In genomic region chr9:94952553-94953373, GRCh38 we compare ENCODE assay signal across 8 cellular contexts.
DNase-seq lines count a peak whose midpoint lies in the region; ATAC-seq and TF ChIP-seq lines count a peak whose summit lies in the region.

No MANE protein-coding gene starts in this region.

- H3K27me3 Mint-ChIP-seq in T-cell (no peaks in the 10 kb centered on the region), CD14-positive monocyte (ENCODE audit: low read depth in 3 of 3) (no peaks in the 10 kb centered on the region)

- H3K36me3 Mint-ChIP-seq in T-cell (peaks cover 32% of the 10 kb centered on the region), CD14-positive monocyte (peaks cover 9 to 13% of the 10 kb centered on the region in 2 donors)

- H3K4me3 ChIP-seq in DND-41 (ENCODE audit: low read depth in 1 of 2, low read length in 2 of 2) (no peak overlapping the region), thymus (ENCODE audit: low read length) (no peak overlapping the region)

- no peaks in the 10 kb centered on the region for H3K79me2 ChIP-seq in DND-41 (ENCODE audit: insufficient read depth, low read length)

- no peak for TF ChIP-seq CTCF in DND-41 (IDR thresholded peaks at IDR 0.05; ENCODE audit: borderline replicate concordance, extremely low read depth, low read length, poor library complexity, severe bottlenecking)
- TF ChIP-seq CTCF in CD14-positive monocyte (IDR thresholded peaks at IDR 0.05), result no peak

- peak overlapping the region; percentile 63 to 68 for H3K27ac Mint-ChIP-seq in T-cell
- H3K27ac Mint-ChIP-seq in CD14-positive monocyte, result peak overlapping the region in 1 of 7 donors; percentile 43

- CTCF ChIA-PET in T-cell (lab: Charles Lee), result interaction anchor here in 1 of 2 donors (1.0 kb wide), 1 partner anchor 92 kb away, joined by 3 read pairs; no protein-coding TSS in a partner anchor

- WGBS in thymus, result 87% methylated on average over 8 of the region's 8 CpGs

- H3K36me3 ChIP-seq in DND-41 (ENCODE audit: insufficient read depth, low read length) (no peaks in the 10 kb centered on the region), thymus (ENCODE audit: control insufficient read depth, insufficient read depth) (no peaks in the 10 kb centered on the region)

- H3K4me1 Mint-ChIP-seq in T-cell, result peaks cover 34 to 37% (median 37%) of the 10 kb centered on the region in 3 donors
- peaks cover 8% of the 10 kb centered on the region for H3K4me1 Mint-ChIP-seq in CD14-positive monocyte

- POLR2A ChIA-PET in T-cell (lab: Charles Lee), result no interaction called here

- peak; percentile 64; the same call in 1 of the 3 replicates for ATAC-seq in DND-41 (ENCODE audit: insufficient read depth, low read depth)
- ATAC-seq in GM21381 (IDR thresholded peaks at IDR 0.05; ENCODE audit: unreplicated experiment), result peak; percentile 77
- peak; percentile 84 to 98 (median 86) for ATAC-seq in T-cell (replicated peaks in 1 of 4)
- ATAC-seq in left cardiac atrium, result peak; percentile 53 to 58

- H2AFZ ChIP-seq in DND-41 (ENCODE audit: low read depth, low read length), result no peak overlapping the region

- no peak overlapping the region for H3K27ac ChIP-seq in DND-41 (ENCODE audit: low read length)
- peak overlapping the region; percentile 62 for H3K27ac ChIP-seq in thymus (ENCODE audit: low read depth)

- no peak for DNase-seq in DND-41
- peak in 10 of 34 experiments; percentile 3 to 21 (median 8) for DNase-seq in T-cell
- DNase-seq in left cardiac atrium, result peak; percentile 39
- no peak for DNase-seq in iPS-NIHi11 (ENCODE audit: low spot score)
- no peak for DNase-seq in mucosa of gallbladder (ENCODE audit: low spot score)
- no peak for DNase-seq in CD14-positive monocyte (ENCODE audit: low spot score)

- H3K4me2 ChIP-seq in DND-41 (ENCODE audit: insufficient read depth, low read length), result no peak overlapping the region

- H3K4me3 Mint-ChIP-seq in T-cell (peak overlapping the region; percentile 25 to 53 (median 31)), CD14-positive monocyte (no peak overlapping the region)

- H3K9ac ChIP-seq in DND-41 (ENCODE audit: low read depth, low read length), result no peak overlapping the region

- H3K9me3 ChIP-seq in DND-41 (ENCODE audit: insufficient read depth, low read length, severe bottlenecking) (no peaks in the 10 kb centered on the region), thymus (ENCODE audit: control insufficient read depth) (no peaks in the 10 kb centered on the region)

- H3K9me3 Mint-ChIP-seq in T-cell, result no peaks in the 10 kb centered on the region
- H3K9me3 Mint-ChIP-seq in CD14-positive monocyte, result peaks cover 0 to 1% (median 0%) of the 10 kb centered on the region in 7 donors

- H3K27me3 ChIP-seq in DND-41 (ENCODE audit: insufficient read depth, low read length, poor library complexity), result no peaks in the 10 kb centered on the region
- H3K27me3 ChIP-seq in thymus (ENCODE audit: control insufficient read depth, insufficient read depth), result no peaks in the 10 kb centered on the region

- H3K4me1 ChIP-seq in DND-41 (ENCODE audit: insufficient read depth, low read length), result no peaks in the 10 kb centered on the region; the same call in 1 of the 2 replicates
- no peaks in the 10 kb centered on the region for H3K4me1 ChIP-seq in thymus (ENCODE audit: control insufficient read depth, insufficient read depth, low read length)

- no peaks in the 10 kb centered on the region for H4K20me1 ChIP-seq in DND-41 (ENCODE audit: insufficient read depth, low read length)

- intact Hi-C loops in left cardiac atrium (cut with DNase I) (loop anchor here (5.0 to 10.0 kb wide), 2 partner anchors 50 to 52 kb away; no protein-coding TSS in a partner anchor), CD14-positive monocyte (cut with micrococcal nuclease) (no loop called here)

Comparison
In these comparisons a context has a peak if more than half of its experiments do, and no peak if none do; other contexts are left out.
1. H3K4me3 Mint-ChIP-seq: peak in T-cell (3 of 3); none in CD14-positive monocyte (0 of 2).
2. intact Hi-C loops: an anchor here in left cardiac atrium (5.0 to 10.0 kb wide); none called in CD14-positive monocyte.
3. Peak in every context shown above with its lines, with median percentiles within 50 percentile points of each other: ATAC-seq.